ENCODE assay signal across 8 cellular contexts in genomic region chr9:94166237-94167054, GRCh38.
DNase-seq lines count a peak whose midpoint lies in the region; ATAC-seq and TF ChIP-seq lines count a peak whose summit lies in the region.

No MANE protein-coding gene starts in this region.

- DNase-seq in Peyer's patch: peak; percentile 97 to 99 (median 98)
- DNase-seq in activated T-helper 1 cell treated with anti-CD3 and anti-CD28 coated beads, Interleukin-12 subunit alpha, Interleukin-12 subunit beta, Interleukin-2, Interleukin-4 antibody, amounts not matched to agents 30 ng/mL and 10 ng/mL and 1 ng/mL, durations not matched to agents 14 hours and 24 hours and 36 hours (ENCODE audit: low spot score): peak; percentile 92
- peak; percentile 99 for DNase-seq in fibroblast of gingiva (ENCODE audit: low read depth)
- peak; percentile 91 for DNase-seq in naive B cell
- peak; percentile 89 to 94 for DNase-seq in stimulated activated effector memory CD8-positive, alpha-beta T cell treated with anti-CD3 and anti-CD28 coated beads, Interleukin-12 subunit alpha, Interleukin-12 subunit beta, amount 100 ng/mL, for 72 hours (ENCODE audit: low spot score in 2 of 2)

- ATAC-seq in GM21825 (IDR thresholded peaks at IDR 0.05; ENCODE audit: unreplicated experiment) (peak; percentile 61), naive B cell (ENCODE audit: low read depth in 2 of 2) (peak; percentile 57 to 63)
- peak; percentile 76 for ATAC-seq in stimulated activated effector memory CD8-positive, alpha-beta T cell treated with anti-CD3 and anti-CD28 coated beads, Interleukin-12 subunit alpha, Interleukin-12 subunit beta, amount 100 ng/mL, for 72 hours

- H3K27me3 ChIP-seq in DOHH2 (ENCODE audit: control insufficient read depth, low read length) (no peaks in the 10 kb centered on the region), Peyer's patch (no peaks in the 10 kb centered on the region)

- H3K36me3 ChIP-seq in DOHH2 (ENCODE audit: control insufficient read depth, low read length): peaks cover 43% of the 10 kb centered on the region
- H3K36me3 ChIP-seq in KOPT-K1 (ENCODE audit: insufficient read depth, low read length): peaks cover 18% of the 10 kb centered on the region; the same call in 1 of the 2 replicates
- H3K36me3 ChIP-seq in Peyer's patch: no peaks in the 10 kb centered on the region

- H3K27ac ChIP-seq in DOHH2 (ENCODE audit: low read depth, low read length) (peak overlapping the region; percentile 90), KOPT-K1 (ENCODE audit: low read depth, low read length, poor library complexity, severe bottlenecking) (peak overlapping the region; percentile 99), Peyer's patch (peak overlapping the region; percentile 100)

- H3K4me1 ChIP-seq in DOHH2 (ENCODE audit: control insufficient read depth, low read length) (peaks cover 48% of the 10 kb centered on the region), Peyer's patch (peaks cover 0 to 30% (median 11%) of the 10 kb centered on the region in 4 donors)

- peak in 1 of 2 donors; percentile 96 for TF ChIP-seq POLR2A in Peyer's patch (IDR thresholded peaks at IDR 0.05)

- peaks cover 2% of the 10 kb centered on the region for H3K27me3 Mint-ChIP-seq in activated T-helper 1 cell treated with anti-CD3 and anti-CD28 coated beads, Interleukin-12 subunit alpha, Interleukin-12 subunit beta, Interleukin-2, Interleukin-4 antibody, amounts not matched to agents 30 ng/mL and 10 ng/mL and 1 ng/mL, durations not matched to agents 14 hours and 24 hours and 36 hours (ENCODE audit: insufficient read depth)
- H3K27me3 Mint-ChIP-seq in naive B cell: no peaks in the 10 kb centered on the region

- peaks cover 49% of the 10 kb centered on the region for H3K79me2 ChIP-seq in DOHH2 (ENCODE audit: control insufficient read depth, low read length)

- H3K9me3 ChIP-seq in DOHH2 (ENCODE audit: control insufficient read depth, insufficient read depth, low read length) (no peaks in the 10 kb centered on the region), KOPT-K1 (ENCODE audit: insufficient read depth, low read length, poor library complexity, severe bottlenecking) (no peaks in the 10 kb centered on the region), Peyer's patch (no peaks in the 10 kb centered on the region)

- H3K9me3 Mint-ChIP-seq in activated T-helper 1 cell treated with anti-CD3 and anti-CD28 coated beads, Interleukin-12 subunit alpha, Interleukin-12 subunit beta, Interleukin-2, Interleukin-4 antibody, amounts not matched to agents 30 ng/mL and 10 ng/mL and 1 ng/mL, durations not matched to agents 14 hours and 24 hours and 36 hours: no peaks in the 10 kb centered on the region
- no peaks in the 10 kb centered on the region for H3K9me3 Mint-ChIP-seq in naive B cell
- H3K9me3 Mint-ChIP-seq in stimulated activated effector memory CD8-positive, alpha-beta T cell treated with anti-CD3 and anti-CD28 coated beads, Interleukin-12 subunit alpha, Interleukin-12 subunit beta, amount 100 ng/mL, for 72 hours: no peaks in the 10 kb centered on the region

- TF ChIP-seq CTCF in DOHH2 (IDR thresholded peaks at IDR 0.05; ENCODE audit: low read depth, low read length, poor library complexity, severe bottlenecking) (no peak), Peyer's patch (IDR thresholded peaks at IDR 0.05) (peak in 2 of 6 experiments; percentile 38 to 46)

- H3K9me2 ChIP-seq in DOHH2 (replicated peaks; ENCODE audit: control insufficient read depth, low read length): no peaks in the 10 kb centered on the region

- peaks cover 10% of the 10 kb centered on the region for H3K36me3 Mint-ChIP-seq in activated T-helper 1 cell treated with anti-CD3 and anti-CD28 coated beads, Interleukin-12 subunit alpha, Interleukin-12 subunit beta, Interleukin-2, Interleukin-4 antibody, amounts not matched to agents 30 ng/mL and 10 ng/mL and 1 ng/mL, durations not matched to agents 14 hours and 24 hours and 36 hours (ENCODE audit: low read depth)
- no peaks in the 10 kb centered on the region for H3K36me3 Mint-ChIP-seq in naive B cell
- H3K36me3 Mint-ChIP-seq in stimulated activated effector memory CD8-positive, alpha-beta T cell treated with anti-CD3 and anti-CD28 coated beads, Interleukin-12 subunit alpha, Interleukin-12 subunit beta, amount 100 ng/mL, for 72 hours: peaks cover 47% of the 10 kb centered on the region

- peak overlapping the region; percentile 89 for H3K27ac Mint-ChIP-seq in activated T-helper 1 cell treated with anti-CD3 and anti-CD28 coated beads, Interleukin-12 subunit alpha, Interleukin-12 subunit beta, Interleukin-2, Interleukin-4 antibody, amounts not matched to agents 30 ng/mL and 10 ng/mL and 1 ng/mL, durations not matched to agents 14 hours and 24 hours and 36 hours
- peak overlapping the region; percentile 86 to 99 (median 95) for H3K27ac Mint-ChIP-seq in naive B cell
- H3K27ac Mint-ChIP-seq in stimulated activated effector memory CD8-positive, alpha-beta T cell treated with anti-CD3 and anti-CD28 coated beads, Interleukin-12 subunit alpha, Interleukin-12 subunit beta, amount 100 ng/mL, for 72 hours: peak overlapping the region; percentile 91

- peaks cover 28% of the 10 kb centered on the region; the same call in 1 of the 2 replicates for H4K20me1 ChIP-seq in DOHH2 (ENCODE audit: control insufficient read depth, insufficient read depth, low read depth, low read length)

- H3K4me1 Mint-ChIP-seq in activated T-helper 1 cell treated with anti-CD3 and anti-CD28 coated beads, Interleukin-12 subunit alpha, Interleukin-12 subunit beta, Interleukin-2, Interleukin-4 antibody, amounts not matched to agents 30 ng/mL and 10 ng/mL and 1 ng/mL, durations not matched to agents 14 hours and 24 hours and 36 hours (ENCODE audit: low read depth): peaks cover 46% of the 10 kb centered on the region
- peaks cover 40 to 53% (median 41%) of the 10 kb centered on the region in 3 donors for H3K4me1 Mint-ChIP-seq in naive B cell
- H3K4me1 Mint-ChIP-seq in stimulated activated effector memory CD8-positive, alpha-beta T cell treated with anti-CD3 and anti-CD28 coated beads, Interleukin-12 subunit alpha, Interleukin-12 subunit beta, amount 100 ng/mL, for 72 hours: peaks cover 37% of the 10 kb centered on the region

- H3K4me3 ChIP-seq in DOHH2 (ENCODE audit: low read length) (peak overlapping the region; percentile 91), Peyer's patch (peak overlapping the region; percentile 96 to 100 (median 98))

- intact Hi-C loops in activated T-helper 1 cell treated with anti-CD3 and anti-CD28 coated beads, Interleukin-12 subunit alpha, Interleukin-12 subunit beta, Interleukin-2, Interleukin-4 antibody, amounts not matched to agents 30 ng/mL and 10 ng/mL and 1 ng/mL, durations not matched to agents 14 hours and 24 hours and 36 hours (cut with micrococcal nuclease): loop anchor here (1.0 to 10.0 kb wide), 11 partner anchors 8 to 1498 kb away; partner anchors contain the start of genes AOPEP, BICD2 and ZNF169

- H3K4me2 ChIP-seq in DOHH2 (ENCODE audit: low read length): peak overlapping the region; percentile 79

- peak overlapping the region; percentile 95 for H3K4me3 Mint-ChIP-seq in activated T-helper 1 cell treated with anti-CD3 and anti-CD28 coated beads, Interleukin-12 subunit alpha, Interleukin-12 subunit beta, Interleukin-2, Interleukin-4 antibody, amounts not matched to agents 30 ng/mL and 10 ng/mL and 1 ng/mL, durations not matched to agents 14 hours and 24 hours and 36 hours
- H3K4me3 Mint-ChIP-seq in naive B cell: peak overlapping the region; percentile 87 to 97 (median 94)
- peak overlapping the region; percentile 81 for H3K4me3 Mint-ChIP-seq in stimulated activated effector memory CD8-positive, alpha-beta T cell treated with anti-CD3 and anti-CD28 coated beads, Interleukin-12 subunit alpha, Interleukin-12 subunit beta, amount 100 ng/mL, for 72 hours

- peaks cover 15% of the 10 kb centered on the region for H3F3A ChIP-seq in DOHH2 (ENCODE audit: control insufficient read depth, insufficient read depth)

Comparison
In these comparisons a context has a peak if more than half of its experiments do, and no peak if none do; other contexts are left out.
1. Peak in every context shown above with its lines: DNase-seq, ATAC-seq, H3K4me3 ChIP-seq and H3K27ac ChIP-seq.